24 cellular contexts compared by ENCODE assay signal in genomic region chr12:45434094-45434493, GRCh38.
"Had no signal": no experiment of that assay in that cellular context is flagged by ENCODE, and none has a peak within 500 bp of the region (broad histone marks: within the 10 kb centered on the region; RNA-seq: fewer than 3 reads in every experiment).

No MANE protein-coding gene starts in this region.

- H3K27ac ChIP-seq: cardiac muscle cell, esophagus muscularis mucosa, gastroesophageal sphincter, heart left ventricle, right atrium auricular region had no signal

- H3K9me3 Mint-ChIP-seq: activated CD4-positive, alpha-beta memory T cell treated with anti-CD3 and anti-CD28 coated beads, Interleukin-2, amount 10 ng/mL, durations not matched to agents 7 days and 5 days; activated naive CD8-positive, alpha-beta T cell treated with anti-CD3 and anti-CD28 coated beads, Interleukin-2, amount 10 ng/mL, durations not matched to agents 7 days and 5 days; activated T-helper 17 cell treated with anti-CD3 and anti-CD28 coated beads, Interleukin-2, amount 50 U/mL, for 72 hours; dendritic cell treated with granulocyte-macrophage colony-stimulating factor and Interleukin-4, amounts not matched to agents 40 ng/mL and 50 ng/mL, for 4 days; natural killer cell; T-helper 2 cell treated with Interferon-gamma antibody and Interleukin-4, amounts not matched to agents 5 μg/mL and 100 μg/mL, for 36 hours; WTC11 had no signal

- H3K4me3 Mint-ChIP-seq: activated CD4-positive, alpha-beta memory T cell treated with anti-CD3 and anti-CD28 coated beads, Interleukin-2, amount 10 ng/mL, durations not matched to agents 7 days and 5 days; activated CD4-positive, alpha-beta T cell treated with anti-CD3 and anti-CD28 coated beads for 36 hours; activated CD8-positive, alpha-beta memory T cell treated with anti-CD3 and anti-CD28 coated beads, Interleukin-2, amount 10 ng/mL, durations not matched to agents 7 days and 5 days; activated naive CD8-positive, alpha-beta T cell treated with anti-CD3 and anti-CD28 coated beads, Interleukin-2, amount 10 ng/mL, durations not matched to agents 7 days and 5 days; activated T-helper 17 cell treated with anti-CD3 and anti-CD28 coated beads, Interleukin-2, amount 50 U/mL, for 72 hours; dendritic cell treated with granulocyte-macrophage colony-stimulating factor and Interleukin-4, amounts not matched to agents 40 ng/mL and 50 ng/mL, for 4 days; natural killer cell; T-helper 2 cell treated with Interferon-gamma antibody and Interleukin-4, amounts not matched to agents 5 μg/mL and 100 μg/mL, for 36 hours; WTC11 had no signal

- H3K4me1 Mint-ChIP-seq: activated CD8-positive, alpha-beta memory T cell treated with anti-CD3 and anti-CD28 coated beads, Interleukin-2, amount 10 ng/mL, durations not matched to agents 7 days and 5 days had no signal

- DNase-seq: activated CD4-positive, alpha-beta memory T cell treated with anti-CD3 and anti-CD28 coated beads, Interleukin-2, amount 10 ng/mL, durations not matched to agents 7 days and 5 days; activated CD4-positive, alpha-beta T cell treated with anti-CD3 and anti-CD28 coated beads for 36 hours; activated CD8-positive, alpha-beta memory T cell treated with anti-CD3 and anti-CD28 coated beads, Interleukin-2, amount 10 ng/mL, durations not matched to agents 7 days and 5 days; activated naive CD4-positive, alpha-beta T cell treated with Interleukin-2 at 50 U/mL for 16 hours; activated naive CD8-positive, alpha-beta T cell treated with anti-CD3 and anti-CD28 coated beads, Interleukin-2, amount 10 ng/mL, durations not matched to agents 7 days and 5 days; amygdala; effector CD8-positive, alpha-beta T cell; heart left ventricle; left cardiac atrium; mesenchymal stem cell; natural killer cell; posterior cingulate gyrus; stimulated activated CD4-positive, alpha-beta T cell treated with anti-CD3 and anti-CD28 coated beads, Interleukin-12 subunit alpha, Interleukin-12 subunit beta, amount 100 ng/mL, for 4 hours; stimulated activated CD4-positive, alpha-beta T cell treated with anti-CD3 and anti-CD28 coated beads, Interleukin-1b, Interleukin-23, amount 100 ng/mL, for 48 hours; stimulated activated CD8-positive, alpha-beta memory T cell treated with anti-CD3 and anti-CD28 coated beads, Interleukin-4, amount 100 ng/mL, for 48 hours; stimulated activated naive CD4-positive, alpha-beta T cell had no signal

- ATAC-seq: activated CD4-positive, alpha-beta T cell treated with anti-CD3 and anti-CD28 coated beads for 36 hours; activated CD8-positive, alpha-beta memory T cell treated with anti-CD3 and anti-CD28 coated beads, Interleukin-2, amount 10 ng/mL, durations not matched to agents 7 days and 5 days; activated T-helper 17 cell treated with anti-CD3 and anti-CD28 coated beads, Interleukin-2, amount 50 U/mL, for 72 hours; gastroesophageal sphincter; heart left ventricle; left cardiac atrium; natural killer cell had no signal

- H3K27me3 Mint-ChIP-seq: activated CD4-positive, alpha-beta memory T cell treated with anti-CD3 and anti-CD28 coated beads, Interleukin-2, amount 10 ng/mL, durations not matched to agents 7 days and 5 days; activated CD4-positive, alpha-beta T cell treated with anti-CD3 and anti-CD28 coated beads for 36 hours; activated CD8-positive, alpha-beta memory T cell treated with anti-CD3 and anti-CD28 coated beads, Interleukin-2, amount 10 ng/mL, durations not matched to agents 7 days and 5 days; activated naive CD8-positive, alpha-beta T cell treated with anti-CD3 and anti-CD28 coated beads, Interleukin-2, amount 10 ng/mL, durations not matched to agents 7 days and 5 days; activated T-helper 17 cell treated with anti-CD3 and anti-CD28 coated beads, Interleukin-2, amount 50 U/mL, for 72 hours; dendritic cell treated with granulocyte-macrophage colony-stimulating factor and Interleukin-4, amounts not matched to agents 40 ng/mL and 50 ng/mL, for 4 days had no signal

- H3K36me3 Mint-ChIP-seq: natural killer cell had no signal

- H3K27me3 ChIP-seq: cardiac muscle cell, esophagus muscularis mucosa, gastroesophageal sphincter, heart left ventricle, right atrium auricular region had no signal

- H3K27ac Mint-ChIP-seq: activated CD4-positive, alpha-beta memory T cell treated with anti-CD3 and anti-CD28 coated beads, Interleukin-2, amount 10 ng/mL, durations not matched to agents 7 days and 5 days; activated CD4-positive, alpha-beta T cell treated with anti-CD3 and anti-CD28 coated beads for 36 hours; activated CD8-positive, alpha-beta memory T cell treated with anti-CD3 and anti-CD28 coated beads, Interleukin-2, amount 10 ng/mL, durations not matched to agents 7 days and 5 days; activated naive CD8-positive, alpha-beta T cell treated with anti-CD3 and anti-CD28 coated beads, Interleukin-2, amount 10 ng/mL, durations not matched to agents 7 days and 5 days; activated T-helper 17 cell treated with anti-CD3 and anti-CD28 coated beads, Interleukin-2, amount 50 U/mL, for 72 hours; dendritic cell treated with granulocyte-macrophage colony-stimulating factor and Interleukin-4, amounts not matched to agents 40 ng/mL and 50 ng/mL, for 4 days; natural killer cell; T-helper 2 cell treated with Interferon-gamma antibody and Interleukin-4, amounts not matched to agents 5 μg/mL and 100 μg/mL, for 36 hours had no signal

- H3K4me1 ChIP-seq: gastroesophageal sphincter had no signal

- H3K9me3 ChIP-seq: esophagus muscularis mucosa, gastroesophageal sphincter, heart left ventricle, right atrium auricular region had no signal

- H3K4me3 ChIP-seq: cardiac muscle cell, esophagus muscularis mucosa, gastroesophageal sphincter, heart left ventricle, right atrium auricular region had no signal
